8 cellular contexts compared by ENCODE assay signal in the genomic region with DNA sequence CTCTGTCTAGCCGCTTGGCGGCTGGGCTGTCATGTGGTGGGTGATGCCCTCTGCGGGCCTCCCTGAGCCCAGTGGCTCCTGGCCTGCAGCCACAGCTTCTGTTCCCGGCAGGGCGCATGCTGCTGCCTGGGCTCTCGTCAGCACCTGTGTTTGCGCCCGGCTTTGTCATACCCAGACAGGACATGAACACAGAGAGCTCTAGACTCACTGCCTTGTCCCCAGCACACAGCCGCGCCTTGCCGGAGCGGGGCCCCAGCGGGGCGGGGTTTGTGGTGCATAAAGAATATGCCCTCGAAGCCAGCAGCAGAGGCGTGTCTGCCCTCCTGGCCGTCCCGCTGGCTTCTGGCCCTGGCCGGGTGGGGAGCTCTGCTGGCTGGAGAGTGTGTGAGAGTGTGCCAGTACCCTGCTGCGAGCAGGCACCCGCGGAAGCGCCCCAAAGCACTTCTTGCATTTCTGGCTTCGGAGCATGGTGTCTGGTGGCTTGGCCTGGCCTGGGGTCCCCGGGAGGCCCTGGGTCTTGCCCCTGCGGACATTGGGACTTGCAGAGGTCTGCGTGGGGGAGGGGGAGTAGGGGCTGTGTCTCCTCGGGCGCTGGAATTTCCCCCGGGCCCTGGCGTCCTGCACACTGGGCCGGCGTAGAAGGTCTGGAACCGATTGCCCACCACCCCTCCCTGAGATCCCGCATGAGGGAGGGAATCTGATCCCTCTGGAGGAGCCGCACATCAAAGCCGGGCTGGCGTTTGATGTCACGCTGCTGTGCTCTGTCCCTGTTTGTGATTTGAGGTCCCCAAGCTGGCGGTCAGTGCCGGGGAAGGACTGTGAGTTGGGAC. TPM values are rescaled to one million over a fixed set of nuclear protein-coding genes. Genes with fewer than 3 reads are reported as not detected.
A peak's percentile ranks its signal among the peaks of the same experiment; 100 is the strongest.
DNase-seq lines count a peak whose midpoint lies in the region; ATAC-seq and TF ChIP-seq lines count a peak whose summit lies in the region.

No MANE protein-coding gene starts in this region.

- no peak overlapping the region for H2AFZ ChIP-seq in HCT116 (ENCODE audit: low read depth, low read length, poor library complexity, severe bottlenecking)

- H3K79me2 ChIP-seq in HCT116 (ENCODE audit: insufficient read depth, low read length): no peaks in the 10 kb centered on the region

- TF ChIP-seq POLR2A in HCT116 (IDR thresholded peaks at IDR 0.05; ENCODE audit: borderline replicate concordance, extremely low read depth, insufficient read depth, insufficient read length): no peak
- no peak for TF ChIP-seq POLR2A in heart left ventricle (IDR thresholded peaks at IDR 0.05)

- no peak for TF ChIP-seq RAD21 in HCT116 (IDR thresholded peaks at IDR 0.05; ENCODE audit: low read depth)

- DNase-seq in HCT116 (ENCODE audit: low read depth, low spot score) (no peak), WERI-Rb-1 (peak; percentile 11), heart left ventricle (peak; percentile 75 to 90 (median 82)), retina (peak; percentile 88), mesenteric fat pad (ENCODE audit: low spot score) (no peak)

- H3K4me1 ChIP-seq in HCT116 (ENCODE audit: control insufficient read depth in 1 of 2, insufficient read depth in 2 of 2, low read length in 2 of 2) (peaks cover 10 to 11% of the 10 kb centered on the region in 2 experiments; a peak in 3 of 4 replicates), heart left ventricle (peaks cover 0 to 26% (median 14%) of the 10 kb centered on the region in 12 donors)

- ATAC-seq in HCT116 (peak; percentile 59), heart left ventricle (peak; percentile 88 to 93 (median 90)), HG02938 (IDR thresholded peaks at IDR 0.05; ENCODE audit: unreplicated experiment) (no peak), HG03025 (IDR thresholded peaks at IDR 0.05; ENCODE audit: low FRiP score, unreplicated experiment) (no peak), HG03442 (IDR thresholded peaks at IDR 0.05; ENCODE audit: unreplicated experiment) (no peak)

- CTCF ChIA-PET in HCT116 (lab: Charles Lee): no interaction called here

- RAD21 ChIA-PET in HCT116 (lab: Charles Lee; ENCODE audit: low non-redundant PET in 1 of 2, low total read pairs in 2 of 2, uncharacterized antibody in 2 of 2, unreplicated experiment in 2 of 2): no interaction called here

- H4K20me1 ChIP-seq in HCT116 (ENCODE audit: insufficient read depth): no peaks in the 10 kb centered on the region

- intact Hi-C loops in HCT116 (cut with micrococcal nuclease) (no loop called here), heart left ventricle (cut with DNase I) (no loop called here)

- TF ChIP-seq CTCF in HCT116 (IDR thresholded peaks at IDR 0.05 in 2 of 3, conservative IDR thresholded peaks at IDR 0.05 in 1 of 3; ENCODE audit: borderline replicate concordance in 1 of 3, insufficient read depth in 1 of 3, low read depth in 2 of 3, low read length in 2 of 3): no peak
- no peak for TF ChIP-seq CTCF in WERI-Rb-1 (IDR thresholded peaks at IDR 0.05; ENCODE audit: low read depth, low read length)
- TF ChIP-seq CTCF in heart left ventricle (IDR thresholded peaks at IDR 0.05): peak in 2 of 12 donors; percentile 13 to 22

- WGBS in heart left ventricle, 4 donors: 28 to 55% (median 46%) methylated on average over 11 to 41 of the region's 41 CpGs

- no peaks in the 10 kb centered on the region for H3K9me3 ChIP-seq in HCT116 (ENCODE audit: control insufficient read depth in 1 of 2, insufficient read depth in 1 of 2, low read depth in 1 of 2, low read length in 2 of 2)
- H3K9me3 ChIP-seq in WERI-Rb-1 (ENCODE audit: severe bottlenecking): no peaks in the 10 kb centered on the region
- H3K9me3 ChIP-seq in heart left ventricle: no peaks in the 10 kb centered on the region

- POLR2A ChIA-PET in HCT116 (lab: Charles Lee): no interaction called here

- peak overlapping the region; percentile 2; the same call in 1 of the 2 replicates for H3K4me2 ChIP-seq in HCT116 (ENCODE audit: low read length)

- H3K27me3 ChIP-seq in HCT116 (ENCODE audit: insufficient read depth, low read length) (no peaks in the 10 kb centered on the region), WERI-Rb-1 (ENCODE audit: insufficient read depth, low read depth, severe bottlenecking) (no peaks in the 10 kb centered on the region), heart left ventricle (no peaks in the 10 kb centered on the region)

- H3K4me3 ChIP-seq in HCT116 (replicated peaks in 1 of 2; ENCODE audit: low read depth in 1 of 2, low read length in 2 of 2) (no peak overlapping the region), WERI-Rb-1 (ENCODE audit: low read depth, low read length) (no peak overlapping the region), heart left ventricle (peak overlapping the region in 6 of 12 donors; percentile 8 to 37 (median 29))

- no peaks in the 10 kb centered on the region for H3K9me2 ChIP-seq in HCT116 (ENCODE audit: insufficient read depth)

- H3K36me3 ChIP-seq in HCT116 (ENCODE audit: control insufficient read depth in 1 of 2, insufficient read depth in 2 of 2, low read length in 2 of 2) (no peaks in the 10 kb centered on the region; a peak in 1 of 4 replicates), WERI-Rb-1 (peaks cover 64% of the 10 kb centered on the region), heart left ventricle (peaks cover 0 to 33% (median 3%) of the 10 kb centered on the region in 9 donors)

- H3K27ac ChIP-seq in HCT116 (ENCODE audit: low read depth, low read length) (peak overlapping the region; percentile 34; the same call in 1 of the 2 replicates), WERI-Rb-1 (no peak overlapping the region; the same call in 1 of the 2 replicates), heart left ventricle (peak overlapping the region; percentile 42 to 86 (median 78))

- no TSS peak for BruUV-seq in HCT116 (replicated peaks; lab: Mats Ljungman, UMichigan)

- no peak overlapping the region for H3K9ac ChIP-seq in HCT116 (ENCODE audit: low read length)

TF ChIP-seq in HCT116, 20 proteins besides CTCF, POLR2A, EP300 and RAD21 (continues in another document):
- TF ChIP-seq SP1 (IDR thresholded peaks at IDR 0.05; ENCODE audit: low read depth) (no peak), ZFX (IDR thresholded peaks at IDR 0.05) (no peak), POLR2AphosphoS5 (IDR thresholded peaks at IDR 0.05; ENCODE audit: low read depth, low read length) (no peak), CEBPB (IDR thresholded peaks at IDR 0.05; ENCODE audit: low read depth) (no peak), ZNF274 (IDR thresholded peaks at IDR 0.05; ENCODE audit: low read depth, low read length) (no peak)
- TF ChIP-seq, protein P1, sequence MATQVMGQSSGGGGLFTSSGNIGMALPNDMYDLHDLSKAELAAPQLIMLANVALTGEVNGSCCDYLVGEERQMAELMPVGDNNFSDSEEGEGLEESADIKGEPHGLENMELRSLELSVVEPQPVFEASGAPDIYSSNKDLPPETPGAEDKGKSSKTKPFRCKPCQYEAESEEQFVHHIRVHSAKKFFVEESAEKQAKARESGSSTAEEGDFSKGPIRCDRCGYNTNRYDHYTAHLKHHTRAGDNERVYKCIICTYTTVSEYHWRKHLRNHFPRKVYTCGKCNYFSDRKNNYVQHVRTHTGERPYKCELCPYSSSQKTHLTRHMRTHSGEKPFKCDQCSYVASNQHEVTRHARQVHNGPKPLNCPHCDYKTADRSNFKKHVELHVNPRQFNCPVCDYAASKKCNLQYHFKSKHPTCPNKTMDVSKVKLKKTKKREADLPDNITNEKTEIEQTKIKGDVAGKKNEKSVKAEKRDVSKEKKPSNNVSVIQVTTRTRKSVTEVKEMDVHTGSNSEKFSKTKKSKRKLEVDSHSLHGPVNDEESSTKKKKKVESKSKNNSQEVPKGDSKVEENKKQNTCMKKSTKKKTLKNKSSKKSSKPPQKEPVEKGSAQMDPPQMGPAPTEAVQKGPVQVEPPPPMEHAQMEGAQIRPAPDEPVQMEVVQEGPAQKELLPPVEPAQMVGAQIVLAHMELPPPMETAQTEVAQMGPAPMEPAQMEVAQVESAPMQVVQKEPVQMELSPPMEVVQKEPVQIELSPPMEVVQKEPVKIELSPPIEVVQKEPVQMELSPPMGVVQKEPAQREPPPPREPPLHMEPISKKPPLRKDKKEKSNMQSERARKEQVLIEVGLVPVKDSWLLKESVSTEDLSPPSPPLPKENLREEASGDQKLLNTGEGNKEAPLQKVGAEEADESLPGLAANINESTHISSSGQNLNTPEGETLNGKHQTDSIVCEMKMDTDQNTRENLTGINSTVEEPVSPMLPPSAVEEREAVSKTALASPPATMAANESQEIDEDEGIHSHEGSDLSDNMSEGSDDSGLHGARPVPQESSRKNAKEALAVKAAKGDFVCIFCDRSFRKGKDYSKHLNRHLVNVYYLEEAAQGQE (IDR thresholded peaks at IDR 0.05; ENCODE audit: low read depth): no peak
- TF ChIP-seq, protein P2, sequence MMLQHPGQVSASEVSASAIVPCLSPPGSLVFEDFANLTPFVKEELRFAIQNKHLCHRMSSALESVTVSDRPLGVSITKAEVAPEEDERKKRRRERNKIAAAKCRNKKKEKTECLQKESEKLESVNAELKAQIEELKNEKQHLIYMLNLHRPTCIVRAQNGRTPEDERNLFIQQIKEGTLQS (IDR thresholded peaks at IDR 0.05): no peak

RNA-seq across cellular contexts. Expression of a gene that starts 14.5 kb away (rescaled TPM):
- total RNA-seq in HCT116 (2021; ENCODE audit: unreplicated experiment) (51.0 TPM), heart left ventricle (10 to 100 TPM; 15.1 to 27.8 (median 22.5) TPM), mesenteric fat pad (31.5 TPM)
- 36.7 and 38.7 TPM in 2 replicates for polyA plus RNA-seq in HCT116 (2012)
- 10 to 100 TPM; 39.2 to 43.6 TPM for polyA plus RNA-seq in heart left ventricle

RNA-seq across cellular contexts. Expression of a gene that starts 30.8 kb away (rescaled TPM):
- total RNA-seq in HCT116 (2021; ENCODE audit: unreplicated experiment): 184 TPM
- 149 and 157 TPM in 2 replicates for polyA plus RNA-seq in HCT116 (2012)
- total RNA-seq in heart left ventricle: 10 to 100 TPM; 16.8 to 62.0 (median 23.8) TPM
- 100 to 1,000 TPM in 1 of 2 donors, 10 to 100 TPM in 1; 37.3 to 126 TPM for polyA plus RNA-seq in heart left ventricle
- total RNA-seq in mesenteric fat pad: 47.0 TPM

RNA-seq across cellular contexts. Expression of a gene that starts 30.9 kb away (rescaled TPM):
- total RNA-seq in HCT116 (2021; ENCODE audit: unreplicated experiment) (12.5 TPM), heart left ventricle (1 to 10 TPM in 2 of 9 donors, under 1 TPM in 4, not detected in 3; 0.25 to 1.6 (median 0.54) TPM), mesenteric fat pad (not detected)
- 12.6 and 14.5 TPM in 2 replicates for polyA plus RNA-seq in HCT116 (2012)
- polyA plus RNA-seq in heart left ventricle: under 1 TPM; 0.53 to 0.80 TPM

RNA-seq across cellular contexts. Expression of a gene that starts 31.2 kb away (rescaled TPM):
- total RNA-seq in HCT116 (2021; ENCODE audit: unreplicated experiment): 40.1 TPM
- 17.3 and 17.4 TPM in 2 replicates for polyA plus RNA-seq in HCT116 (2012)
- 1 to 10 TPM; 2.9 to 7.5 (median 5.6) TPM for total RNA-seq in heart left ventricle
- 1 to 10 TPM; 5.1 to 8.6 TPM for polyA plus RNA-seq in heart left ventricle
- 7.0 TPM for total RNA-seq in mesenteric fat pad

RNA-seq across cellular contexts. Expression of a gene that starts 39.6 kb away (rescaled TPM):
- total RNA-seq in HCT116 (2021; ENCODE audit: unreplicated experiment): 120 TPM
- 114 and 123 TPM in 2 replicates for polyA plus RNA-seq in HCT116 (2012)
- 1 to 10 TPM in 7 of 9 donors, under 1 TPM in 2; 0.76 to 2.6 (median 1.5) TPM for total RNA-seq in heart left ventricle
- polyA plus RNA-seq in heart left ventricle: 1 to 10 TPM; 1.2 to 2.0 TPM
- 15.5 TPM for total RNA-seq in mesenteric fat pad

Comparison
In these comparisons a context has a peak if more than half of its experiments do, and no peak if none do; other contexts are left out.
1. ATAC-seq: peak in HCT116 (single experiment) and heart left ventricle (4 of 4); none in HG02938 (single experiment), HG03025 (single experiment) and HG03442 (single experiment).
2. DNase-seq: peak in WERI-Rb-1 (single experiment), heart left ventricle (5 of 5) and retina (single experiment); none in HCT116 (single experiment) and mesenteric fat pad (single experiment).